Comparison of ENCODE assay signal across 15 cellular contexts in genomic region chr5:106874531-106874930, GRCh38.
"Had no signal": no experiment of that assay in that cellular context is flagged by ENCODE, and none has a peak within 500 bp of the region (broad histone marks: within the 10 kb centered on the region; RNA-seq: fewer than 3 reads in every experiment).

No MANE protein-coding gene starts in this region.

- H3K4me3 ChIP-seq: MG63 had no signal

- H3K9me3 ChIP-seq: SK-N-SH had no signal

- H3K9ac ChIP-seq: SK-N-SH had no signal

- H3K36me3 ChIP-seq: MG63 had no signal

- DNase-seq: KBM-7, MG63, NCI-H1092 treated with DMSO at 0.1 percent for 48 hours, NCI-H1436, NCI-H187, NCI-H2081 treated with DMSO at 0.1 percent for 48 hours, NCI-H2171, NCI-H226, NCI-H446, NCI-H510A, NCI-H524 treated with DMSO at 0.1 percent for 48 hours, NCI-H774, SHP77, SK-N-SH, SW 1271 had no signal

- H3K27me3 ChIP-seq: MG63 had no signal

- H3K4me2 ChIP-seq: SK-N-SH had no signal
